10 cellular contexts compared by ENCODE assay signal in genomic region chr5:172870261-172870806, GRCh38. TPM values are rescaled to one million over a fixed set of nuclear protein-coding genes. Genes with fewer than 3 reads are reported as not detected.
DNase-seq lines count a peak whose midpoint lies in the region; ATAC-seq, FAIRE-seq and TF ChIP-seq lines count a peak whose summit lies in the region.
"Had no signal": no experiment of that assay in that cellular context is flagged by ENCODE, and none has a peak within 500 bp of the region (broad histone marks: within the 10 kb centered on the region; RNA-seq: fewer than 3 reads in every experiment).

No MANE protein-coding gene starts in this region.

- intact Hi-C loops in kidney (cut with DNase I), result no loop called here
- intact Hi-C loops in left colon (cut with DNase I, micrococcal nuclease), result no loop called here

- in situ Hi-C loops in brain microvascular endothelial cell (cut with HindIII; ENCODE audit: low pct_ligation_motif_present, low sequenced_read_pairs), result no loop called here

- H3K27ac ChIP-seq in brain microvascular endothelial cell, result peak overlapping the region; percentile 99
- H3K27ac ChIP-seq in kidney (ENCODE audit: low read depth in 2 of 2, low read length in 2 of 2), result peak overlapping the region; percentile 87 to 93
- H3K27ac ChIP-seq: SK-N-MC had no signal

- TF ChIP-seq CTCF in brain microvascular endothelial cell (IDR thresholded peaks at IDR 0.05; ENCODE audit: low read depth, low read length, missing control alignments) (no peak), kidney (IDR thresholded peaks at IDR 0.05; ENCODE audit: borderline replicate concordance, extremely low read depth, insufficient read depth) (no peak)

- FAIRE-seq in kidney (lab: Jason Lieb, UNC) (no peak), GM12892 (lab: Jason Lieb, UNC) (no peak)

- H3K9me3 ChIP-seq in kidney (ENCODE audit: control insufficient read depth in 1 of 2, low read length in 2 of 2), result no peaks in the 10 kb centered on the region

- ATAC-seq in HG02610 (IDR thresholded peaks at IDR 0.05; ENCODE audit: unreplicated experiment) (peak; percentile 21), left colon (no peak)

- H3K4me1 ChIP-seq in kidney (ENCODE audit: control insufficient read depth in 1 of 2, insufficient read depth in 1 of 2, low read depth in 1 of 2, low read length in 2 of 2), result peaks cover 55 to 71% of the 10 kb centered on the region in 2 donors

- H3K36me3 ChIP-seq in brain microvascular endothelial cell (replicated peaks), result peaks cover 5% of the 10 kb centered on the region
- H3K36me3 ChIP-seq in kidney (ENCODE audit: control insufficient read depth in 1 of 2, insufficient read depth in 2 of 2, low read length in 2 of 2), result no peaks in the 10 kb centered on the region

- H3K4me3 ChIP-seq in brain microvascular endothelial cell (ENCODE audit: low read depth, low read length) (no peak overlapping the region), kidney (ENCODE audit: low read length in 2 of 2) (no peak overlapping the region)
- H3K4me3 ChIP-seq: SK-N-MC had no signal

- peak overlapping the region in 1 of 2 donors; percentile 24 for H3K9ac ChIP-seq in kidney (ENCODE audit: low read length in 2 of 2)

- H3K27me3 ChIP-seq in brain microvascular endothelial cell (replicated peaks), result no peaks in the 10 kb centered on the region

- no peak for TF ChIP-seq POLR2A in GM12892 (IDR thresholded peaks at IDR 0.05; ENCODE audit: low read depth, low read length)

- DNase-seq in brain microvascular endothelial cell (peak; percentile 96), kidney (no peak), stromal cell of bone marrow (ENCODE audit: low read depth) (peak; percentile 94), NK-92 (lab: John Stamatoyannopoulos, UW; ENCODE audit: unreplicated experiment) (no peak), NCI-H510A treated with DMSO at 0.1 percent for 48 hours (lab: John Stamatoyannopoulos, UW) (no peak), left colon (no peak), GM12892 (ENCODE audit: insufficient read length) (no peak)
- DNase-seq: activated naive CD8-positive, alpha-beta T cell treated with anti-CD3 and anti-CD28 coated beads, Interleukin-2, amount 10 ng/mL, durations not matched to agents 7 days and 5 days had no signal

RNA-seq across cellular contexts. Expression of gene ERGIC1, which starts 36.3 kb away (rescaled TPM):
- total RNA-seq in kidney, result 183 TPM
- polyA plus RNA-seq in kidney (ENCODE audit: insufficient read depth, low read depth, low replicate concordance), result 88.0 TPM
- 100 to 1,000 TPM; 201 to 223 TPM for total RNA-seq in left colon
- polyA plus RNA-seq in GM12892 (2012; ENCODE audit: missing spikeins), result 58.7 TPM

Comparison
In these comparisons a context has a peak if more than half of its experiments do, and no peak if none do; other contexts are left out.
1. DNase-seq: peak in brain microvascular endothelial cell (single experiment) and stromal cell of bone marrow (single experiment); none in kidney (single experiment), NK-92 (single experiment), NCI-H510A treated with DMSO at 0.1 percent for 48 hours (single experiment), left colon (0 of 2) and GM12892 (single experiment).